8 cellular contexts compared by ENCODE assay signal in the genomic region with DNA sequence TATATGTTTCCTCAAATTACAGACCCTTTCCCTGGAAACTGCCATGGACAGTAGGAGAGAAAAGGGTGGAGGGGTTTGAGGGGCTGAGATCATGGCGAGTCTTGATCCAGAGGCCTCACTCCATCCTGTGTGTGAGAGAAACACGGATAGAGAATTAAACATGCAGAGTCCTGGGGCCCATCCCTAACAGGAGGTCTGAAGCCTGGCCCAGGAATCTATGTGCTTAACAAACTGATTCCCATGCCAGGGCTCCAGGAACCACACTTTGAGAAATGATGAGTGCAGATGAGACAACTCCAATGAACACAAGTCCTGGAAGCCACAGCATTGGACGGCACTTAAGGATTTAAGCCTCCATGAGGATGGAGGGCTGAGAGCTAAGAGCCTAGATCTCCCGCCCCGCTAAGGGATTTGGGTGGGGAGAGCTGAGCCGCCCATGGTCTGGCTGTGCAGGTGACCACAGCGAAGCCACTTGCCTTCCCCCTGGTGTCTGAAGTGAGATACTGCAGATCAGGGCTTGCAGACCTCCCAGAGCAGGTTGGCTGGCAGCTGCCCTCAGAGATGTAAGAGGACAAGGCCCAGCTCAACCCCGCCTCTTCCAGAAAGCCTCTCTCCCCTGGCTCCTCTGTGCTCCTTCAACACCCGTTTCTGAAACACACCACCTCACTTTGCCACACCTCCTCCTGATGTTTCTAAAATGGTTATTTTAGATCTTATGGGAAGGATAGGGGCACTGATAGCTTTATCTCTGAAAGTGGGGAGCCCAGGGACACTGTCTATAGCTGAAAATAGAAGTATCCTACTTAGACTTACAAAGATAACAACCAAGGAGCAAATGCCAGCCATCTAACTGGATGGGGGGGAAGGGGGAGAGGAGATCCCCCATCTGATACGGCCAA. TPM values are rescaled to one million over a fixed set of nuclear protein-coding genes. Genes with fewer than 3 reads are reported as not detected.
A peak's percentile ranks its signal among the peaks of the same experiment; 100 is the strongest.
DNase-seq lines count a peak whose midpoint lies in the region; ATAC-seq and TF ChIP-seq lines count a peak whose summit lies in the region.

No MANE protein-coding gene starts in this region.

- H3K4me1 ChIP-seq in SJCRH30 (peaks cover 73% of the 10 kb centered on the region), thyroid gland (peaks cover 5 to 18% of the 10 kb centered on the region in 2 donors)

- no peak for TF ChIP-seq POLR2A in thyroid gland (IDR thresholded peaks at IDR 0.05)

- H3K27ac ChIP-seq in SJCRH30, result no peak overlapping the region
- peak overlapping the region in 1 of 3 donors; percentile 49 for H3K27ac ChIP-seq in thyroid gland

- peak; percentile 28 to 85 (median 74) for TF ChIP-seq CTCF in thyroid gland (IDR thresholded peaks at IDR 0.05)

- H3K4me3 ChIP-seq in SJCRH30 (no peak overlapping the region), thyroid gland (replicated peaks in 1 of 3) (no peak overlapping the region)

- intact Hi-C loops in thyroid gland (cut with DNase I), result no loop called here

- ATAC-seq in GM19468 (IDR thresholded peaks at IDR 0.05; ENCODE audit: extremely low read depth, unreplicated experiment) (peak; percentile 78), HG03558 (IDR thresholded peaks at IDR 0.05; ENCODE audit: extremely low read depth, unreplicated experiment) (peak; percentile 63)

- H3K36me3 ChIP-seq in SJCRH30 (no peaks in the 10 kb centered on the region), thyroid gland (no peaks in the 10 kb centered on the region)

- no peaks in the 10 kb centered on the region for H3K27me3 ChIP-seq in SJCRH30
- H3K27me3 ChIP-seq in thyroid gland, result no peaks in the 10 kb centered on the region

- H3K9me3 ChIP-seq in SJCRH30 (replicated peaks), result no peaks in the 10 kb centered on the region
- no peaks in the 10 kb centered on the region for H3K9me3 ChIP-seq in thyroid gland

- peak; percentile 54 for DNase-seq in NCI-H748 (lab: John Stamatoyannopoulos, UW; ENCODE audit: unreplicated experiment)
- DNase-seq in NCI-H748 treated with DMSO at 0.1 percent for 48 hours (lab: John Stamatoyannopoulos, UW), result no peak
- peak; percentile 88 to 94 for DNase-seq in SJCRH30
- peak; percentile 15 for DNase-seq in cerebellum (ENCODE audit: low spot score)
- DNase-seq in lung microvascular endothelial cell (ENCODE audit: low read depth in 2 of 2), result peak; percentile 58 to 79
- DNase-seq in thyroid gland, result peak; percentile 72 to 80

- 43 to 61% methylated on average over 5 to 9 of the region's 10 CpGs for WGBS in thyroid gland, 2 donors

RNA-seq across cellular contexts. Expression of gene EIF5AL1, which starts 24.8 kb away (rescaled TPM):
- 0.58 and 0.73 TPM in 2 replicates for total RNA-seq in SJCRH30 (2014; rRNA removed; shearing (Covaris generic))
- 0.09 TPM for total RNA-seq in cerebellum
- 0.20 and 0.22 TPM in 2 replicates for total RNA-seq in lung microvascular endothelial cell
- under 1 TPM in 2 of 4 donors, not detected in 2; 0.24 to 0.33 TPM for total RNA-seq in thyroid gland

RNA-seq across cellular contexts. Expression of gene ZCCHC24, which starts 42.1 kb away (rescaled TPM):
- 53.1 and 53.7 TPM in 2 replicates for total RNA-seq in SJCRH30 (2014; rRNA removed; shearing (Covaris generic))
- total RNA-seq in cerebellum (18.9 TPM), lung microvascular endothelial cell (2.8 and 4.0 TPM in 2 replicates), thyroid gland (10 to 100 TPM; 25.4 to 48.8 (median 33.3) TPM)
